8 cellular contexts compared by ENCODE assay signal in genomic region chr6:156720739-156721714, GRCh38. TPM values are rescaled to one million over a fixed set of nuclear protein-coding genes. Genes with fewer than 3 reads are reported as not detected.
DNase-seq lines count a peak whose midpoint lies in the region; ATAC-seq and TF ChIP-seq lines count a peak whose summit lies in the region.

No MANE protein-coding gene starts in this region.

- intact Hi-C loops in activated T-helper 1 cell treated with anti-CD3 and anti-CD28 coated beads, Interleukin-12 subunit alpha, Interleukin-12 subunit beta, Interleukin-2, Interleukin-4 antibody, amounts not matched to agents 30 ng/mL and 10 ng/mL and 1 ng/mL, durations not matched to agents 14 hours and 24 hours and 36 hours (cut with micrococcal nuclease) = loop anchor here (1.0 kb wide), 2 partner anchors 35 to 55 kb away; no protein-coding TSS in a partner anchor

- no peak for TF ChIP-seq CTCF in 22Rv1 (IDR thresholded peaks at IDR 0.05)

- peak overlapping the region; percentile 35 for H3K4me3 Mint-ChIP-seq in activated T-helper 1 cell treated with anti-CD3 and anti-CD28 coated beads, Interleukin-12 subunit alpha, Interleukin-12 subunit beta, Interleukin-2, Interleukin-4 antibody, amounts not matched to agents 30 ng/mL and 10 ng/mL and 1 ng/mL, durations not matched to agents 14 hours and 24 hours and 36 hours

- peaks cover 6% of the 10 kb centered on the region for H3K27me3 Mint-ChIP-seq in activated T-helper 1 cell treated with anti-CD3 and anti-CD28 coated beads, Interleukin-12 subunit alpha, Interleukin-12 subunit beta, Interleukin-2, Interleukin-4 antibody, amounts not matched to agents 30 ng/mL and 10 ng/mL and 1 ng/mL, durations not matched to agents 14 hours and 24 hours and 36 hours (ENCODE audit: insufficient read depth)

- no peak overlapping the region for H3K27ac Mint-ChIP-seq in activated T-helper 1 cell treated with anti-CD3 and anti-CD28 coated beads, Interleukin-12 subunit alpha, Interleukin-12 subunit beta, Interleukin-2, Interleukin-4 antibody, amounts not matched to agents 30 ng/mL and 10 ng/mL and 1 ng/mL, durations not matched to agents 14 hours and 24 hours and 36 hours

- no peak for DNase-seq in activated T-helper 1 cell treated with anti-CD3 and anti-CD28 coated beads, Interleukin-12 subunit alpha, Interleukin-12 subunit beta, Interleukin-2, Interleukin-4 antibody, amounts not matched to agents 30 ng/mL and 10 ng/mL and 1 ng/mL, durations not matched to agents 14 hours and 24 hours and 36 hours (ENCODE audit: low spot score)
- peak; percentile 71 for DNase-seq in islet precursor cell
- peak; percentile 35 for DNase-seq in superior temporal gyrus (ENCODE audit: extremely low spot score)
- no peak for DNase-seq in NK-92 treated with Interleukin-12 subunit alpha and Interleukin-12 subunit beta, amount 100 ng/mL, for 24 hours (lab: John Stamatoyannopoulos, UW)
- no peak for DNase-seq in HUDEP-2 (lab: John Stamatoyannopoulos, UW; ENCODE audit: unreplicated experiment in 76 of 76)

- peak overlapping the region; percentile 82 for H3K27ac ChIP-seq in 22Rv1

- ATAC-seq in GM18909 (IDR thresholded peaks at IDR 0.05; ENCODE audit: poor library complexity, unreplicated experiment) = peak; percentile 52
- peak; percentile 52 for ATAC-seq in HG03175 (IDR thresholded peaks at IDR 0.05; ENCODE audit: unreplicated experiment)

- no peaks in the 10 kb centered on the region for H3K36me3 Mint-ChIP-seq in activated T-helper 1 cell treated with anti-CD3 and anti-CD28 coated beads, Interleukin-12 subunit alpha, Interleukin-12 subunit beta, Interleukin-2, Interleukin-4 antibody, amounts not matched to agents 30 ng/mL and 10 ng/mL and 1 ng/mL, durations not matched to agents 14 hours and 24 hours and 36 hours (ENCODE audit: low read depth)

- H3K9me3 Mint-ChIP-seq in activated T-helper 1 cell treated with anti-CD3 and anti-CD28 coated beads, Interleukin-12 subunit alpha, Interleukin-12 subunit beta, Interleukin-2, Interleukin-4 antibody, amounts not matched to agents 30 ng/mL and 10 ng/mL and 1 ng/mL, durations not matched to agents 14 hours and 24 hours and 36 hours = no peaks in the 10 kb centered on the region

- H3K4me1 Mint-ChIP-seq in activated T-helper 1 cell treated with anti-CD3 and anti-CD28 coated beads, Interleukin-12 subunit alpha, Interleukin-12 subunit beta, Interleukin-2, Interleukin-4 antibody, amounts not matched to agents 30 ng/mL and 10 ng/mL and 1 ng/mL, durations not matched to agents 14 hours and 24 hours and 36 hours (ENCODE audit: low read depth) = peaks cover 12% of the 10 kb centered on the region

RNA-seq across cellular contexts. Expression of gene ARID1B, which starts 56.2 kb away (rescaled TPM):
- total RNA-seq in activated T-helper 1 cell treated with anti-CD3 and anti-CD28 coated beads, Interleukin-12 subunit alpha, Interleukin-12 subunit beta, Interleukin-2, Interleukin-4 antibody, amounts not matched to agents 30 ng/mL and 10 ng/mL and 1 ng/mL, durations not matched to agents 14 hours and 24 hours and 36 hours = 73.6 and 79.1 TPM in 2 replicates

Comparison
In these comparisons a context has a peak if more than half of its experiments do, and no peak if none do; other contexts are left out.
1. DNase-seq: peak in islet precursor cell (single experiment) and superior temporal gyrus (single experiment); none in activated T-helper 1 cell treated with anti-CD3 and anti-CD28 coated beads, Interleukin-12 subunit alpha, Interleukin-12 subunit beta, Interleukin-2, Interleukin-4 antibody, amounts not matched to agents 30 ng/mL and 10 ng/mL and 1 ng/mL, durations not matched to agents 14 hours and 24 hours and 36 hours (single experiment), NK-92 treated with Interleukin-12 subunit alpha and Interleukin-12 subunit beta, amount 100 ng/mL, for 24 hours (single experiment) and HUDEP-2 (0 of 76).